In genomic region chr7:156039194-156039593, GRCh38 we compare ENCODE assay signal across 26 cellular contexts.
DNase-seq lines count a peak whose midpoint lies in the region; ATAC-seq, FAIRE-seq and TF ChIP-seq lines count a peak whose summit lies in the region.
"Had no signal": no experiment of that assay in that cellular context is flagged by ENCODE, and none has a peak within 500 bp of the region (broad histone marks: within the 10 kb centered on the region; RNA-seq: fewer than 3 reads in every experiment).

No MANE protein-coding gene starts in this region.

- ATAC-seq in stimulated activated naive CD8-positive, alpha-beta T cell treated with anti-CD3 and anti-CD28 coated beads, Interleukin-15, amount 100 ng/mL, for 72 hours = peak; percentile 3
- no peak for ATAC-seq in stimulated activated naive CD8-positive, alpha-beta T cell treated with anti-CD3 and anti-CD28 coated beads, Interleukin-15, Interleukin-2, amounts not matched to agents 100 U/mL and 50 U/mL, for 24 hours
- no peak for ATAC-seq in HG02798 (IDR thresholded peaks at IDR 0.05; ENCODE audit: poor library complexity, unreplicated experiment)
- ATAC-seq: A549, GM12878 had no signal

- peaks cover 0 to 2% of the 10 kb centered on the region in 2 donors for H3K4me1 ChIP-seq in neuronal stem cell (ENCODE audit: control insufficient read depth in 2 of 2, insufficient read depth in 1 of 2, low read depth in 1 of 2, low read length in 2 of 2)
- H3K4me1 ChIP-seq: BE2C had no signal

- no peak overlapping the region for H3K4me2 ChIP-seq in neuronal stem cell (ENCODE audit: insufficient read depth, low read length, poor library complexity, severe bottlenecking)
- H3K4me2 ChIP-seq: A549, BLaER1 had no signal

- no peak overlapping the region for H3K4me3 Mint-ChIP-seq in stimulated activated naive CD8-positive, alpha-beta T cell treated with anti-CD3 and anti-CD28 coated beads, Interleukin-15, amount 100 ng/mL, for 72 hours
- H3K4me3 Mint-ChIP-seq: CD14-positive monocyte; CD4-positive, alpha-beta memory T cell; CD4-positive, CD25-positive, alpha-beta regulatory T cell; CD8-positive, alpha-beta memory T cell had no signal

- no peak overlapping the region for H3K4me3 ChIP-seq in neuronal stem cell (ENCODE audit: low read length in 2 of 2)
- H3K4me3 ChIP-seq: A549, BLaER1, GM12878 had no signal

- peak overlapping the region; percentile 86 for H4K91ac ChIP-seq in neuronal stem cell (ENCODE audit: low read depth, low read length, poor library complexity)

- no peaks in the 10 kb centered on the region for H3K79me1 ChIP-seq in neuronal stem cell (ENCODE audit: low read depth, low read length)

- H3K4ac ChIP-seq in neuronal stem cell (ENCODE audit: low read length) = no peak overlapping the region

- no peak for TF ChIP-seq POLR2A in GM12892 (IDR thresholded peaks at IDR 0.05; ENCODE audit: low read depth, low read length)

- H3K27me3 ChIP-seq in neuronal stem cell (ENCODE audit: control insufficient read depth in 3 of 3, insufficient read depth in 3 of 3, low read depth in 1 of 3, low read length in 3 of 3) = peaks cover 0 to 39% (median 0%) of the 10 kb centered on the region in 3 experiments

- H3K9me3 Mint-ChIP-seq in stimulated activated naive CD8-positive, alpha-beta T cell treated with anti-CD3 and anti-CD28 coated beads, Interleukin-15, amount 100 ng/mL, for 72 hours = no peaks in the 10 kb centered on the region
- H3K9me3 Mint-ChIP-seq: CD4-positive, CD25-positive, alpha-beta regulatory T cell; CD8-positive, alpha-beta memory T cell had no signal

- H3K18ac ChIP-seq in neuronal stem cell (ENCODE audit: low read length) = peak overlapping the region; percentile 50

- H3K9me3 ChIP-seq in neuronal stem cell (replicated peaks in 1 of 2; ENCODE audit: control insufficient read depth in 2 of 2, insufficient read depth in 1 of 2, low read depth in 1 of 2, low read length in 2 of 2) = peaks cover 0 to 2% of the 10 kb centered on the region in 2 donors
- H3K9me3 ChIP-seq: A549, BE2C, BLaER1 had no signal

- DNase-seq in stimulated activated naive CD8-positive, alpha-beta T cell treated with anti-CD3 and anti-CD28 coated beads, Interleukin-15, amount 100 ng/mL, for 72 hours = no peak
- DNase-seq in stimulated activated naive CD8-positive, alpha-beta T cell treated with anti-CD3 and anti-CD28 coated beads, Interleukin-15, Interleukin-2, amounts not matched to agents 100 U/mL and 50 U/mL, for 24 hours = no peak
- DNase-seq in mesenteric fat pad (ENCODE audit: low spot score) = peak; percentile 39
- DNase-seq in neuronal stem cell (ENCODE audit: low spot score) = no peak
- no peak for DNase-seq in GM12892 (ENCODE audit: insufficient read length)
- DNase-seq in NCI-H128 (lab: John Stamatoyannopoulos, UW; ENCODE audit: unreplicated experiment) = no peak
- DNase-seq: BE2C; C1 segment of cervical spinal cord; CD4-positive, alpha-beta memory T cell; CD4-positive, CD25-positive, alpha-beta regulatory T cell; CD8-positive, alpha-beta memory T cell; COR-L47; DMS 273 treated with DMSO at 0.1 percent for 48 hours; DMS153; DMS53; DMS79; DND-41; EL; GDM1 had no signal

- no peak overlapping the region for H2BK12ac ChIP-seq in neuronal stem cell (ENCODE audit: low read length)

- H3K27ac ChIP-seq in neuronal stem cell (replicated peaks; ENCODE audit: low read length) = no peak overlapping the region
- H3K27ac ChIP-seq: 22Rv1, A549, BLaER1 had no signal

- no peak overlapping the region for H3K27ac Mint-ChIP-seq in stimulated activated naive CD8-positive, alpha-beta T cell treated with anti-CD3 and anti-CD28 coated beads, Interleukin-15, amount 100 ng/mL, for 72 hours
- H3K27ac Mint-ChIP-seq: CD14-positive monocyte; CD4-positive, CD25-positive, alpha-beta regulatory T cell had no signal

- no peak overlapping the region for H4K8ac ChIP-seq in neuronal stem cell (ENCODE audit: low read depth, low read length)

- peaks cover 6% of the 10 kb centered on the region for H3K4me1 Mint-ChIP-seq in stimulated activated naive CD8-positive, alpha-beta T cell treated with anti-CD3 and anti-CD28 coated beads, Interleukin-15, amount 100 ng/mL, for 72 hours
- H3K4me1 Mint-ChIP-seq: CD4-positive, CD25-positive, alpha-beta regulatory T cell; CD8-positive, alpha-beta memory T cell had no signal

- H3K23ac ChIP-seq in neuronal stem cell (ENCODE audit: low read depth, low read length, poor library complexity) = peak overlapping the region; percentile 52

- peaks cover 9% of the 10 kb centered on the region for H3K27me3 Mint-ChIP-seq in stimulated activated naive CD8-positive, alpha-beta T cell treated with anti-CD3 and anti-CD28 coated beads, Interleukin-15, amount 100 ng/mL, for 72 hours

- H2AK5ac ChIP-seq in neuronal stem cell (ENCODE audit: low read depth, low read length) = peak overlapping the region; percentile 82

- H2BK120ac ChIP-seq in neuronal stem cell (ENCODE audit: low read depth, low read length) = no peak overlapping the region

- peak overlapping the region; percentile 20 for H2BK15ac ChIP-seq in neuronal stem cell (ENCODE audit: low read length)

- H3K14ac ChIP-seq in neuronal stem cell (ENCODE audit: low read length) = no peak overlapping the region

- FAIRE-seq in GM12892 (lab: Jason Lieb, UNC) = no peak
- FAIRE-seq: A549, GM12878, GM19239 had no signal

- H3K36me3 ChIP-seq in neuronal stem cell (replicated peaks in 1 of 2; ENCODE audit: control insufficient read depth in 2 of 2, insufficient read depth in 2 of 2, low read length in 2 of 2) = no peaks in the 10 kb centered on the region
- H3K36me3 ChIP-seq: BE2C, BLaER1 had no signal

- no peak overlapping the region for H2AFZ ChIP-seq in neuronal stem cell (ENCODE audit: low read length)

- H3K9ac ChIP-seq in neuronal stem cell (ENCODE audit: low read depth, low read length, poor library complexity) = no peak overlapping the region
- H3K9ac ChIP-seq: BLaER1 had no signal

- WGBS in neuronal stem cell (ENCODE audit: extremely low coverage in 2 of 2, insufficient read length in 2 of 2, insufficient replicate concordance in 1 of 2), 2 donors = no CpG with 5 or more reads among the region's 10 CpGs

- no peak overlapping the region for H2BK5ac ChIP-seq in neuronal stem cell (ENCODE audit: low read length)
